ENCODE assay signal across 12 cellular contexts in the genomic region with DNA sequence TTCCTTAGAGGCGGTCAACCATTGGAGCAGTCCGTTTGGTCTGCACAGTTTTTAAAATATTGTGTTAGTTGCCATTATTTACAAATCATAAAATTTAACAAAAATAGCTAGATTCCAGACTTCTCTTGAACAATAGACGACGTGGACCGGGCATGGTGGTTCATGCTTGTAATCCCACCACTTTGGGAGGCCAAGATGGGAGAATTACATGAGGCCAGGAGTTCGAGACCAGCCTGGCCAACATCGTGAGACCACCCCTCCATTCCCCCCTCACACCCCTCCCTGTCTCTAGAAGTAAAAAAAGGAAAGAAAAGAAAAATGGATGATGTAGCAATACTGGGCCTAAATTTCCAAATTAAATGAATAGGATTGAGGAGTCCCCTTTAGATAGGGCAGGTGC. TPM values are rescaled to one million over a fixed set of nuclear protein-coding genes. Genes with fewer than 3 reads are reported as not detected.
DNase-seq lines count a peak whose midpoint lies in the region; ATAC-seq and TF ChIP-seq lines count a peak whose summit lies in the region.
"Had no signal": no experiment of that assay in that cellular context is flagged by ENCODE, and none has a peak within 500 bp of the region (broad histone marks: within the 10 kb centered on the region; RNA-seq: fewer than 3 reads in every experiment).

No MANE protein-coding gene starts in this region.

- WGBS in tibial nerve, 2 donors = 65 to 75% methylated on average over 7 of the region's 7 CpGs

- no peak for TF ChIP-seq CTCF in left ventricle myocardium inferior (IDR thresholded peaks at IDR 0.05; ENCODE audit: borderline replicate concordance)
- no peak for TF ChIP-seq CTCF in right atrium auricular region (IDR thresholded peaks at IDR 0.05)
- TF ChIP-seq CTCF in astrocyte of the spinal cord (IDR thresholded peaks at IDR 0.05; ENCODE audit: low read depth, low read length) = no peak
- no peak for TF ChIP-seq CTCF in tibial nerve (IDR thresholded peaks at IDR 0.05)

- H3K4me3 ChIP-seq in left ventricle myocardium inferior (peak overlapping the region; percentile 73), right atrium auricular region (peak overlapping the region in 1 of 2 donors; percentile 63), astrocyte of the spinal cord (ENCODE audit: low read depth, low read length) (peak overlapping the region; percentile 58), tibial nerve (peak overlapping the region in 3 of 4 donors; percentile 53 to 66 (median 62))

- H3K27me3 Mint-ChIP-seq in immature natural killer cell (ENCODE audit: low read depth in 3 of 3) = peaks cover 1 to 11% (median 3%) of the 10 kb centered on the region in 3 donors

- in situ Hi-C loops in astrocyte of the spinal cord (cut with HindIII; ENCODE audit: low sequenced_read_pairs) = no loop called here

- H3K4me1 ChIP-seq in left ventricle myocardium inferior (peaks cover 11% of the 10 kb centered on the region), right atrium auricular region (peaks cover 0 to 17% of the 10 kb centered on the region in 2 donors), tibial nerve (peaks cover 0 to 17% (median 12%) of the 10 kb centered on the region in 4 donors)

- TF ChIP-seq EP300 in tibial nerve (IDR thresholded peaks at IDR 0.05) = no peak

- H3K9me3 ChIP-seq in left ventricle myocardium inferior (replicated peaks) (no peaks in the 10 kb centered on the region), right atrium auricular region (no peaks in the 10 kb centered on the region), tibial nerve (no peaks in the 10 kb centered on the region)

- intact Hi-C loops in left ventricle myocardium inferior (cut with micrococcal nuclease) = no loop called here

- H3K27ac ChIP-seq in left ventricle myocardium inferior (replicated peaks) (no peak overlapping the region), right atrium auricular region (no peak overlapping the region), tibial nerve (peak overlapping the region in 3 of 4 donors; percentile 55 to 81 (median 72))

- peaks cover 51% of the 10 kb centered on the region for H3K27me3 ChIP-seq in left ventricle myocardium inferior (ENCODE audit: low read depth)
- H3K27me3 ChIP-seq in right atrium auricular region = no peaks in the 10 kb centered on the region
- peaks cover 0 to 4% of the 10 kb centered on the region in 2 donors for H3K27me3 ChIP-seq in tibial nerve

- H3K36me3 ChIP-seq in left ventricle myocardium inferior (no peaks in the 10 kb centered on the region), right atrium auricular region (no peaks in the 10 kb centered on the region), tibial nerve (no peaks in the 10 kb centered on the region)

- peak overlapping the region; percentile 64 to 93 (median 72) for H3K4me3 Mint-ChIP-seq in immature natural killer cell

- H3K9me3 Mint-ChIP-seq in immature natural killer cell = no peaks in the 10 kb centered on the region

- H3K27ac Mint-ChIP-seq in immature natural killer cell = peak overlapping the region in 3 of 6 donors; percentile 17 to 57 (median 40)

- no peak for TF ChIP-seq POLR2A in tibial nerve (IDR thresholded peaks at IDR 0.05)

- ATAC-seq in HG02938 (IDR thresholded peaks at IDR 0.05; ENCODE audit: unreplicated experiment) = no peak

- peaks cover 10 to 14% of the 10 kb centered on the region in 2 donors for H3K4me1 Mint-ChIP-seq in immature natural killer cell

- H3K36me3 Mint-ChIP-seq in immature natural killer cell = no peaks in the 10 kb centered on the region

- DNase-seq in left ventricle myocardium inferior (no peak), right atrium auricular region (ENCODE audit: low spot score) (no peak), astrocyte of the spinal cord (ENCODE audit: low read depth, low spot score) (no peak), immature natural killer cell (no peak), tibial nerve (ENCODE audit: low spot score in 2 of 2) (no peak), NCI-H2227 treated with DMSO at 0.1 percent for 48 hours (lab: John Stamatoyannopoulos, UW) (no peak), SW480 (ENCODE audit: low spot score) (no peak)
- DNase-seq: amniotic stem cell; NCI-H1930; stimulated activated CD4-positive, alpha-beta T cell treated with anti-CD3 and anti-CD28 coated beads, Interleukin-4, amount 100 ng/mL, for 1 hour; T-helper 1 cell had no signal

RNA-seq across cellular contexts. Expression of gene SLC37A2, which starts 1.0 kb away (rescaled TPM):
- total RNA-seq in left ventricle myocardium inferior = 2.4 TPM
- total RNA-seq in right atrium auricular region = 1 to 10 TPM; 2.0 to 4.2 TPM
- polyA plus RNA-seq in immature natural killer cell = 1 to 10 TPM in 1 of 3 donors, under 1 TPM in 2; 0.37 to 2.1 (median 0.61) TPM
- total RNA-seq in tibial nerve = 10 to 100 TPM in 1 of 4 donors, 1 to 10 TPM in 3; 3.9 to 11.4 (median 7.2) TPM

RNA-seq across cellular contexts. Expression of gene TMEM218, which starts 47.4 kb away (rescaled TPM):
- total RNA-seq in left ventricle myocardium inferior = 6.2 TPM
- 10 to 100 TPM in 1 of 2 donors, 1 to 10 TPM in 1; 8.3 to 15.3 TPM for total RNA-seq in right atrium auricular region
- polyA plus RNA-seq in immature natural killer cell = 10 to 100 TPM; 39.9 to 54.9 (median 46.6) TPM
- total RNA-seq in tibial nerve = 10 to 100 TPM; 17.2 to 30.6 (median 20.7) TPM

Comparison
In these comparisons a context has a peak if more than half of its experiments do, and no peak if none do; other contexts are left out.
1. H3K27ac ChIP-seq: peak in tibial nerve (3 of 4); none in left ventricle myocardium inferior (single experiment) and right atrium auricular region (0 of 2).